In the genomic region with DNA sequence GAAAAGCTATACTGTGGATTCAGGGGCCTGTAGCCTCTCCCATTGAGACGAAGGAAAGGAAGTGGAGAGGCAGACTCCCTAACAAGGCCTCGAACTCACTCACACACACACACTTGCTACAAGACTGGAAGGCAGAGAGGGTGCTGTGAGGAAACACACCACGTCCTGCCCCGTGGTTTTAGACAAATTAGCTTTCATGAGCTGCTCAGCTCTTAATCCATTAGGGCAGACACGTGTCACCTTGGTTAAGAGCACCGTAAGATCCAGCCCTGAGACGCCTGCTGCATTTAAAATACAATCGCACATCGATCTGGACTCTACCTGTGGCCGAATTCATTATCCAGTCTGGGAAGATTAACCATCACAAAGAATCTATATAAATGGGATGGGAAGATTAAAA, we compare ENCODE assay signal across 15 cellular contexts.
DNase-seq lines count a peak whose midpoint lies in the region; ATAC-seq and TF ChIP-seq lines count a peak whose summit lies in the region.
"Had no signal": no experiment of that assay in that cellular context is flagged by ENCODE, and none has a peak within 500 bp of the region (broad histone marks: within the 10 kb centered on the region; RNA-seq: fewer than 3 reads in every experiment).

No MANE protein-coding gene starts in this region.

- no peak overlapping the region for H2BK120ac ChIP-seq in neuronal stem cell (ENCODE audit: low read depth, low read length)

- POLR2A ChIA-PET in activated CD8-positive, alpha-beta T cell treated with anti-CD3 and anti-CD28 coated beads, Interleukin-2, amount 10 ng/mL, durations not matched to agents 7 days and 5 days (lab: Charles Lee), result no interaction called here

- H3K27me3 Mint-ChIP-seq in activated CD8-positive, alpha-beta T cell treated with anti-CD3 and anti-CD28 coated beads, Interleukin-2, amount 10 ng/mL, durations not matched to agents 7 days and 5 days (ENCODE audit: low read depth), result no peaks in the 10 kb centered on the region
- H3K27me3 Mint-ChIP-seq: CD4-positive, alpha-beta memory T cell had no signal

- TF ChIP-seq POLR2A in sigmoid colon (IDR thresholded peaks at IDR 0.05), result no peak

- TF ChIP-seq CTCF in WERI-Rb-1 (IDR thresholded peaks at IDR 0.05; ENCODE audit: low read depth, low read length) (no peak), sigmoid colon (IDR thresholded peaks at IDR 0.05) (no peak)

- no peak overlapping the region for H3K4me2 ChIP-seq in neuronal stem cell (ENCODE audit: insufficient read depth, low read length, poor library complexity, severe bottlenecking)

- TF ChIP-seq EP300 in sigmoid colon (IDR thresholded peaks at IDR 0.05), result no peak

- no peak overlapping the region for H3K27ac Mint-ChIP-seq in activated CD8-positive, alpha-beta T cell treated with anti-CD3 and anti-CD28 coated beads, Interleukin-2, amount 10 ng/mL, durations not matched to agents 7 days and 5 days
- H3K27ac Mint-ChIP-seq: H9 had no signal

- H3K9me3 Mint-ChIP-seq in activated CD8-positive, alpha-beta T cell treated with anti-CD3 and anti-CD28 coated beads, Interleukin-2, amount 10 ng/mL, durations not matched to agents 7 days and 5 days (ENCODE audit: insufficient read depth), result no peaks in the 10 kb centered on the region
- H3K9me3 Mint-ChIP-seq: CD4-positive, alpha-beta memory T cell had no signal

- H3K9ac ChIP-seq in neuronal stem cell (ENCODE audit: low read depth, low read length, poor library complexity), result no peak overlapping the region

- CTCF ChIA-PET in activated CD8-positive, alpha-beta T cell treated with anti-CD3 and anti-CD28 coated beads, Interleukin-2, amount 10 ng/mL, durations not matched to agents 7 days and 5 days (lab: Charles Lee), result no interaction called here

- H3K27ac ChIP-seq in WERI-Rb-1 (peak overlapping the region; percentile 90), sigmoid colon (no peak overlapping the region), neuronal stem cell (replicated peaks; ENCODE audit: low read length) (no peak overlapping the region)

- H3K23ac ChIP-seq in neuronal stem cell (ENCODE audit: low read depth, low read length, poor library complexity), result no peak overlapping the region

- H3K4me1 ChIP-seq in sigmoid colon (no peaks in the 10 kb centered on the region), neuronal stem cell (ENCODE audit: control insufficient read depth in 2 of 2, insufficient read depth in 1 of 2, low read depth in 1 of 2, low read length in 2 of 2) (peaks cover 0 to 7% of the 10 kb centered on the region in 2 donors)

- WGBS in sigmoid colon, 2 donors, result 80 to 92% methylated on average over 10 of the region's 10 CpGs
- WGBS in neuronal stem cell (ENCODE audit: extremely low coverage in 2 of 2, insufficient read length in 2 of 2, insufficient replicate concordance in 1 of 2), 2 donors, result no CpG with 5 or more reads among the region's 10 CpGs

- no peak for ATAC-seq in activated CD8-positive, alpha-beta T cell treated with anti-CD3 and anti-CD28 coated beads, Interleukin-2, amount 10 ng/mL, durations not matched to agents 7 days and 5 days
- no peak for ATAC-seq in GM18870 (IDR thresholded peaks at IDR 0.05; ENCODE audit: unreplicated experiment)
- ATAC-seq: HCT116 had no signal

- H3K36me3 ChIP-seq in H7 (replicated peaks; ENCODE audit: control insufficient read depth, insufficient read depth, low read length), result no peaks in the 10 kb centered on the region
- no peaks in the 10 kb centered on the region for H3K36me3 ChIP-seq in WERI-Rb-1
- no peaks in the 10 kb centered on the region for H3K36me3 ChIP-seq in sigmoid colon
- H3K36me3 ChIP-seq in neuronal stem cell (replicated peaks in 1 of 2; ENCODE audit: control insufficient read depth in 2 of 2, insufficient read depth in 2 of 2, low read length in 2 of 2), result no peaks in the 10 kb centered on the region

- no peaks in the 10 kb centered on the region for H3K9me3 ChIP-seq in WERI-Rb-1 (ENCODE audit: severe bottlenecking)
- H3K9me3 ChIP-seq in sigmoid colon, result no peaks in the 10 kb centered on the region
- H3K9me3 ChIP-seq in neuronal stem cell (replicated peaks in 1 of 2; ENCODE audit: control insufficient read depth in 2 of 2, insufficient read depth in 1 of 2, low read depth in 1 of 2, low read length in 2 of 2), result peaks cover 0 to 2% of the 10 kb centered on the region in 2 donors

- no peaks in the 10 kb centered on the region for H3K79me1 ChIP-seq in neuronal stem cell (ENCODE audit: low read depth, low read length)

- no peak overlapping the region for H2AFZ ChIP-seq in neuronal stem cell (ENCODE audit: low read length)

- H3K4ac ChIP-seq in neuronal stem cell (ENCODE audit: low read length), result no peak overlapping the region

- no peak overlapping the region for H3K4me3 Mint-ChIP-seq in activated CD8-positive, alpha-beta T cell treated with anti-CD3 and anti-CD28 coated beads, Interleukin-2, amount 10 ng/mL, durations not matched to agents 7 days and 5 days
- H3K4me3 Mint-ChIP-seq: CD4-positive, alpha-beta memory T cell; H9 had no signal

- H3K18ac ChIP-seq in neuronal stem cell (ENCODE audit: low read length), result no peak overlapping the region

- no peak overlapping the region for H2BK12ac ChIP-seq in neuronal stem cell (ENCODE audit: low read length)

- H3K27me3 ChIP-seq in H7 (ENCODE audit: control insufficient read depth, insufficient read depth, low read length), result no peaks in the 10 kb centered on the region
- no peaks in the 10 kb centered on the region for H3K27me3 ChIP-seq in WERI-Rb-1 (ENCODE audit: insufficient read depth, low read depth, severe bottlenecking)
- H3K27me3 ChIP-seq in sigmoid colon, result no peaks in the 10 kb centered on the region
- no peaks in the 10 kb centered on the region for H3K27me3 ChIP-seq in neuronal stem cell (ENCODE audit: control insufficient read depth in 3 of 3, insufficient read depth in 3 of 3, low read depth in 1 of 3, low read length in 3 of 3)

- H3K4me3 ChIP-seq in H7 (ENCODE audit: insufficient read depth, low read depth, low read length), result no peak overlapping the region
- H3K4me3 ChIP-seq in WERI-Rb-1 (ENCODE audit: low read depth, low read length), result peak overlapping the region; percentile 30
- H3K4me3 ChIP-seq in sigmoid colon, result no peak overlapping the region
- no peak overlapping the region for H3K4me3 ChIP-seq in neuronal stem cell (ENCODE audit: low read length in 2 of 2)

- H4K8ac ChIP-seq in neuronal stem cell (ENCODE audit: low read depth, low read length), result no peak overlapping the region

- no peak overlapping the region for H2BK15ac ChIP-seq in neuronal stem cell (ENCODE audit: low read length)

- H3K14ac ChIP-seq in neuronal stem cell (ENCODE audit: low read length), result no peak overlapping the region

- H3K36me3 Mint-ChIP-seq in activated CD8-positive, alpha-beta T cell treated with anti-CD3 and anti-CD28 coated beads, Interleukin-2, amount 10 ng/mL, durations not matched to agents 7 days and 5 days (ENCODE audit: low read depth), result no peaks in the 10 kb centered on the region
- H3K36me3 Mint-ChIP-seq: CD4-positive, alpha-beta memory T cell had no signal

- H2AK5ac ChIP-seq in neuronal stem cell (ENCODE audit: low read depth, low read length), result no peak overlapping the region

- no peaks in the 10 kb centered on the region for H3K4me1 Mint-ChIP-seq in activated CD8-positive, alpha-beta T cell treated with anti-CD3 and anti-CD28 coated beads, Interleukin-2, amount 10 ng/mL, durations not matched to agents 7 days and 5 days (ENCODE audit: low read depth)
- H3K4me1 Mint-ChIP-seq: CD4-positive, alpha-beta memory T cell; H9 had no signal

- DNase-seq in H7 (peak; percentile 9), WERI-Rb-1 (peak; percentile 84), sigmoid colon (peak; percentile 15), neuronal stem cell (ENCODE audit: low spot score) (no peak)
- DNase-seq in activated CD8-positive, alpha-beta T cell treated with anti-CD3 and anti-CD28 coated beads, Interleukin-2, amount 10 ng/mL, durations not matched to agents 7 days and 5 days, result no peak
- DNase-seq: C1 segment of cervical spinal cord; Calu3; CD4-positive, alpha-beta memory T cell; COR-L47; DMS153; GF-D8; GOT3; H9 had no signal

- intact Hi-C loops in sigmoid colon (cut with DNase I), result no loop called here

- no peak overlapping the region for H2BK5ac ChIP-seq in neuronal stem cell (ENCODE audit: low read length)

- H4K91ac ChIP-seq in neuronal stem cell (ENCODE audit: low read depth, low read length, poor library complexity), result no peak overlapping the region

Comparison
In these comparisons a context has a peak if more than half of its experiments do, and no peak if none do; other contexts are left out.
1. DNase-seq: peak in H7 (single experiment), WERI-Rb-1 (single experiment) and sigmoid colon (single experiment); none in activated CD8-positive, alpha-beta T cell treated with anti-CD3 and anti-CD28 coated beads, Interleukin-2, amount 10 ng/mL, durations not matched to agents 7 days and 5 days (single experiment) and neuronal stem cell (single experiment).